22 cellular contexts compared by ENCODE assay signal in genomic region chr2:29184531-29184930, GRCh38.
"Had no signal": no experiment of that assay in that cellular context is flagged by ENCODE, and none has a peak within 500 bp of the region (broad histone marks: within the 10 kb centered on the region; RNA-seq: fewer than 3 reads in every experiment).

No MANE protein-coding gene starts in this region.

- H3K36me3 ChIP-seq: brain microvascular endothelial cell had no signal

- H3K27ac Mint-ChIP-seq: activated CD4-positive, alpha-beta memory T cell treated with anti-CD3 and anti-CD28 coated beads, Interleukin-2, amount 10 ng/mL, durations not matched to agents 7 days and 5 days; activated CD4-positive, alpha-beta T cell treated with anti-CD3 and anti-CD28 coated beads, Interleukin-2, amount 10 ng/mL, durations not matched to agents 7 days and 5 days; activated naive CD4-positive, alpha-beta T cell treated with anti-CD3 and anti-CD28 coated beads, Interleukin-2, amount 10 ng/mL, durations not matched to agents 7 days and 5 days; activated naive CD4-positive, alpha-beta T cell treated with anti-CD3 and anti-CD28 coated beads, Interleukin-2, amount 50 U/mL, for 72 hours; activated naive CD8-positive, alpha-beta T cell treated with anti-CD3 and anti-CD28 coated beads, Interleukin-2, amount 10 ng/mL, durations not matched to agents 7 days and 5 days had no signal

- H3K4me1 ChIP-seq: ascending aorta had no signal

- H3K4me3 Mint-ChIP-seq: activated CD4-positive, alpha-beta memory T cell treated with anti-CD3 and anti-CD28 coated beads, Interleukin-2, amount 10 ng/mL, durations not matched to agents 7 days and 5 days; activated CD4-positive, alpha-beta T cell treated with anti-CD3 and anti-CD28 coated beads, Interleukin-2, amount 10 ng/mL, durations not matched to agents 7 days and 5 days; activated naive CD4-positive, alpha-beta T cell treated with anti-CD3 and anti-CD28 coated beads, Interleukin-2, amount 10 ng/mL, durations not matched to agents 7 days and 5 days; activated naive CD8-positive, alpha-beta T cell treated with anti-CD3 and anti-CD28 coated beads, Interleukin-2, amount 10 ng/mL, durations not matched to agents 7 days and 5 days had no signal

- H3K27ac ChIP-seq: ascending aorta, brain microvascular endothelial cell, epithelial cell of prostate, esophagus squamous epithelium had no signal

- DNase-seq: activated CD4-positive, alpha-beta memory T cell treated with anti-CD3 and anti-CD28 coated beads, Interleukin-2, amount 10 ng/mL, durations not matched to agents 7 days and 5 days; activated CD4-positive, alpha-beta T cell treated with anti-CD3 and anti-CD28 coated beads for 1 hour; activated CD4-positive, alpha-beta T cell treated with anti-CD3 and anti-CD28 coated beads for 4 hours; activated CD4-positive, alpha-beta T cell treated with anti-CD3 and anti-CD28 coated beads, Interleukin-2, amount 10 ng/mL, durations not matched to agents 7 days and 5 days; activated CD4-positive, alpha-beta T cell treated with anti-CD3 and anti-CD28 coated beads, Interleukin-2, amount 50 U/mL, for 4 hours; activated CD4-positive, CD25-positive, alpha-beta regulatory T cell; activated gamma-delta T cell; activated naive CD4-positive, alpha-beta T cell; activated naive CD4-positive, alpha-beta T cell treated with anti-CD3 and anti-CD28 coated beads, Interleukin-2, amount 10 ng/mL, durations not matched to agents 7 days and 5 days; activated naive CD8-positive, alpha-beta T cell treated with anti-CD3 and anti-CD28 coated beads, Interleukin-2, amount 10 ng/mL, durations not matched to agents 7 days and 5 days; activated T-cell treated with anti-CD3 and anti-CD28 coated beads, Interleukin-2, amount 50 U/mL, for 48 hours; brain microvascular endothelial cell; cortex of kidney; dermis blood vessel endothelial cell; effector CD4-positive, alpha-beta T cell; esophagus squamous epithelium; foreskin melanocyte; head of caudate nucleus; T-helper 2 cell had no signal

- H3K9me3 ChIP-seq: ascending aorta, esophagus squamous epithelium had no signal

- H3K27me3 Mint-ChIP-seq: activated CD4-positive, alpha-beta memory T cell treated with anti-CD3 and anti-CD28 coated beads, Interleukin-2, amount 10 ng/mL, durations not matched to agents 7 days and 5 days; activated CD4-positive, alpha-beta T cell treated with anti-CD3 and anti-CD28 coated beads, Interleukin-2, amount 10 ng/mL, durations not matched to agents 7 days and 5 days; activated naive CD4-positive, alpha-beta T cell treated with anti-CD3 and anti-CD28 coated beads, Interleukin-2, amount 10 ng/mL, durations not matched to agents 7 days and 5 days; activated naive CD8-positive, alpha-beta T cell treated with anti-CD3 and anti-CD28 coated beads, Interleukin-2, amount 10 ng/mL, durations not matched to agents 7 days and 5 days had no signal

- H3K4me1 Mint-ChIP-seq: activated CD4-positive, alpha-beta memory T cell treated with anti-CD3 and anti-CD28 coated beads, Interleukin-2, amount 10 ng/mL, durations not matched to agents 7 days and 5 days; activated naive CD4-positive, alpha-beta T cell treated with anti-CD3 and anti-CD28 coated beads, Interleukin-2, amount 10 ng/mL, durations not matched to agents 7 days and 5 days had no signal

- ATAC-seq: activated naive CD4-positive, alpha-beta T cell treated with anti-CD3 and anti-CD28 coated beads, Interleukin-2, amount 50 U/mL, for 72 hours had no signal

- H3K27me3 ChIP-seq: ascending aorta, brain microvascular endothelial cell, esophagus squamous epithelium had no signal

- H3K4me3 ChIP-seq: ascending aorta, esophagus squamous epithelium had no signal
